8 cellular contexts compared by ENCODE assay signal in the genomic region with DNA sequence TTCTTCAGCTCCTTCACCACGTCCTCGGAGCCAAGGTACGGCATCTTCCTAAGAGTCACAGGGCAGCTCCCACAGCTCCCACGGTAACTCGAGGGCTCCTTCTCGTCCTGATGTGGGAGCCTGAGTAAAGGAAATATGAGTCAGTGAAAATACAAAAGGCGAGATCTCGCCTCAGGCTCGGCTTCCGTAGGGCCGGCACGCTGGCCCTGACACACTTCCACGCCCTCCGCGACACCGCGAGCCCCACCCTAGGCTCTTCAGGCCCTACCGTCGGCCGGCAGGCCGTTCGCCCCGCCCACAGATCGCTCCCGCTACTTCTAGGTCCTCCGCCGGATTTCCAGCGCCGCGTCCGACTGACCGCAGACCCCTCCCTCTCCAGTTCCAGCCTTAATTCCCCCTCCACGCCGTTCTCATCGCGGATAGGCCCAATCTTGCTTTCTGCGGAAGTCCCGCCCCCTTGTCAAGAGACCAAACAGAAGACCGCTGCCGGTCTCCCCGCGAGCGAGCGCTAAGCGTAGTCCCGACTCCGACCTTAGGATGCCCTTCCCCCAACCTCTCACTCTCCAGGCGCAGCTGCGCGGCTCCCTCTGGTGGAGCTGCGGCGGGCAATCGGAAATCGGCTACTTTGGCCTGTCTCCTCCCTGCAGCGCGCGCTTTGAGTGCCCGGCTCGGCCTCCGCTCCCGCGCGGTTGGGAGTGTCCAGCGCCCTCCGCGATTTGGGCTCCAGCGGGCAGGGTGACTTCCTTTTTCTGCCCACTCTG. TPM values are rescaled to one million over a fixed set of nuclear protein-coding genes. Genes with fewer than 3 reads are reported as not detected.
DNase-seq lines count a peak whose midpoint lies in the region; ATAC-seq and TF ChIP-seq lines count a peak whose summit lies in the region.

TSS of gene AP4B1 (minus strand) at position 126 of the 761 bp plus-strand sequence. CDS start at position 44, 82 bp downstream.
TSS of gene DCLRE1B (plus strand) at position 653 of the 761 bp plus-strand sequence. CDS start 261 bp downstream, outside the sequence.

- POLR2A ChIA-PET in activated B cell treated with CpG ODN at 0.5 μM for 24 hours (lab: Charles Lee), result interaction anchor here (0.7 to 5.2 kb wide), 12 partner anchors 25 to 145 kb away, joined by 3 to 127 read pairs (median 8); partner anchors contain the start of genes HIPK1, PHTF1 and RSBN1

- no peaks in the 10 kb centered on the region for H3K9me3 Mint-ChIP-seq in activated B cell treated with CpG ODN at 0.5 μM for 24 hours

- H3K4me1 Mint-ChIP-seq in activated B cell treated with CpG ODN at 0.5 μM for 24 hours, result peaks cover 51% of the 10 kb centered on the region

- peak within 1 kb of the TSS; percentile 97 for H3K4me3 ChIP-seq in AG10803 (ENCODE audit: low read length)

- peak; percentile 91 for ATAC-seq in GM19023 (IDR thresholded peaks at IDR 0.05; ENCODE audit: unreplicated experiment)
- ATAC-seq in HG03280 (IDR thresholded peaks at IDR 0.05; ENCODE audit: unreplicated experiment), result peak; percentile 89
- ATAC-seq in activated B cell treated with CpG ODN at 0.5 μM for 24 hours (ENCODE audit: low read depth), result peak; percentile 91

- peak; percentile 78 for TF ChIP-seq CTCF in AG10803 (conservative IDR thresholded peaks at IDR 0.05; ENCODE audit: low read length)
- no peak for TF ChIP-seq CTCF in activated B cell treated with CpG ODN at 0.5 μM for 24 hours (IDR thresholded peaks at IDR 0.05)

- peak; percentile 100 for DNase-seq in AG10803 (ENCODE audit: low read depth)
- DNase-seq in NCI-H345 (lab: John Stamatoyannopoulos, UW), result peak; percentile 99
- DNase-seq in activated B cell treated with CpG ODN at 0.5 μM for 24 hours, result peak; percentile 89
- DNase-seq in central memory CD4-positive, alpha-beta T cell, result peak; percentile 98
- DNase-seq in inferior parietal cortex (ENCODE audit: extremely low spot score), result peak; percentile 98
- DNase-seq in stimulated activated CD4-positive, alpha-beta T cell treated with anti-CD3 and anti-CD28 coated beads, Interleukin-12 subunit alpha, Interleukin-12 subunit beta, amount 100 ng/mL, for 24 hours (ENCODE audit: low read depth in 2 of 2), result peak; percentile 92 to 97

- CTCF ChIA-PET in activated B cell treated with CpG ODN at 0.5 μM for 24 hours (lab: Charles Lee), result interaction anchor here (1.0 to 3.8 kb wide), 9 partner anchors 22 to 70 kb away, joined by 3 to 43 read pairs (median 4); partner anchors contain the start of gene HIPK1

- H3K4me3 Mint-ChIP-seq in activated B cell treated with CpG ODN at 0.5 μM for 24 hours, result peak within 1 kb of the TSS; percentile 94

- H3K36me3 Mint-ChIP-seq in activated B cell treated with CpG ODN at 0.5 μM for 24 hours (ENCODE audit: low read depth), result peaks cover 61% of the 10 kb centered on the region

- intact Hi-C loops in activated B cell treated with CpG ODN at 0.5 μM for 24 hours (cut with micrococcal nuclease), result loop anchor here (1.0 to 10.0 kb wide), 10 partner anchors 24 to 1510 kb away; partner anchors contain the start of genes BCAS2, CSDE1, CTTNBP2NL and HIPK1

- peak within 1 kb of the TSS; percentile 95 for H3K27ac Mint-ChIP-seq in activated B cell treated with CpG ODN at 0.5 μM for 24 hours

- H3K27me3 Mint-ChIP-seq in activated B cell treated with CpG ODN at 0.5 μM for 24 hours, result no peaks in the 10 kb centered on the region

RNA-seq across cellular contexts. Expression of gene AP4B1, which starts in this region (rescaled TPM):
- 48.5 and 69.9 TPM in 2 replicates for total RNA-seq in activated B cell treated with CpG ODN at 0.5 μM for 24 hours

RNA-seq across cellular contexts. Expression of gene DCLRE1B, which starts in this region (rescaled TPM):
- 5.4 and 6.0 TPM in 2 replicates for total RNA-seq in activated B cell treated with CpG ODN at 0.5 μM for 24 hours

Comparison
In these comparisons a context has a peak if more than half of its experiments do, and no peak if none do; other contexts are left out.
1. Peak in every context shown above with its lines: DNase-seq, ATAC-seq and H3K4me3 ChIP-seq.